24 cellular contexts compared by ENCODE assay signal in the genomic region with DNA sequence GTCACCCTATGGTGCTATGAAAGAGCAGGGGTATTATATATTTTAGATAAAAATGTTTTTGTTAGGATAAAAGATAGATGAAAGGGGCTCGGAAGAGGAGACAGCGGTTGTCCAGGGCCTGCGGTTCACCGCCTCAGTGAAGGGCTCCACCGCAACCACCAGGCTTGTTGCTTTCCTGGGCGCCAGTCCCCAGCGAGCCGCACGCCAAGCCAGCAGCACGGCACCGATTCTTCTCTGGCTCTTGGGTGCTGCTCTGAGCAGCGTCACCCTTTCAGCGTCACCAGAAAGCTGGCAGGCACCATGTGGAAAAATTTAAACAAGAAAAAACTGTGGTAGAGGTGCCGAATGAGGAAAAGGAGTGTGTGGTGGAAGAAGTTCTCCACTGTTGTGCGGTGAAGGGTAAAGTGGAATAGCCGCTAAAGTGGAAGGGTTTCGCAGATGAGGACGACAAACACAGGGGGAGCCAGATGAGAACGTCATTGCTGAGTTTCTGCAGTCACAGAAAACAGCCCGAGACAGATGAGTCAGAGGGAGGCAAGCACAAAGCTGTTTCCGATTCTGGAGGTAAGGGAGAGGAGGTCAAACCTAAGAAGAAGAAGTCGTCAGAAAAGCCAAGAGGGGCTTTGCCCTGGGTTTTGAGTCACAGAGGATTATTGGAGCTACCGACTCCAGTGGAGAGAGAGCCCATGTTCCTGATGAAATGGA.
DNase-seq lines count a peak whose midpoint lies in the region; ATAC-seq and TF ChIP-seq lines count a peak whose summit lies in the region.
"Had no signal": no experiment of that assay in that cellular context is flagged by ENCODE, and none has a peak within 500 bp of the region (broad histone marks: within the 10 kb centered on the region; RNA-seq: fewer than 3 reads in every experiment).

No MANE protein-coding gene starts in this region.

- no peak for TF ChIP-seq POLR2A in testis (IDR thresholded peaks at IDR 0.05)

- no peaks in the 10 kb centered on the region for H3K27me3 ChIP-seq in H7 (ENCODE audit: control insufficient read depth, insufficient read depth, low read length)
- H3K27me3 ChIP-seq in endodermal cell (ENCODE audit: control insufficient read depth, insufficient read depth, low read length, poor library complexity, severe bottlenecking): no peaks in the 10 kb centered on the region
- no peaks in the 10 kb centered on the region for H3K27me3 ChIP-seq in testis

- H3K36me3 Mint-ChIP-seq in endodermal cell (ENCODE audit: low read depth): peaks cover 16% of the 10 kb centered on the region
- H3K36me3 Mint-ChIP-seq: CD8-positive, alpha-beta T cell had no signal

- 92% methylated on average over 15 to 23 of the region's 23 CpGs for WGBS in endodermal cell (ENCODE audit: insufficient coverage in 1 of 2, insufficient read length in 1 of 2), 2 experiments
- WGBS in testis, 2 donors: 54 to 76% methylated on average over 23 of the region's 23 CpGs

- DNase-seq in H7 (peak; percentile 6), M059J (ENCODE audit: low read depth) (peak; percentile 12), endodermal cell (peak; percentile 45), testis (no peak), COLO829 (ENCODE audit: low spot score) (no peak), LoVo (ENCODE audit: low spot score) (no peak)
- no peak for DNase-seq in stimulated activated CD4-positive, alpha-beta T cell treated with anti-CD3 and anti-CD28 coated beads, Interleukin-2, amount 100 ng/mL, for 48 hours
- DNase-seq: C1 segment of cervical spinal cord; CD8-positive, alpha-beta T cell; DMS 273 treated with DMSO at 0.1 percent for 48 hours; DMS79; EL; GDM1; GM23248; KBM-7; NCI-H1092; NCI-H1417 treated with DMSO at 0.1 percent for 48 hours; NCI-H187 treated with DMSO at 0.1 percent for 48 hours; NCI-H446 treated with DMSO at 0.1 percent for 48 hours; NCI-H526; OCI-M1 had no signal

- peaks cover 6% of the 10 kb centered on the region for H3K4me1 Mint-ChIP-seq in endodermal cell

- no peak overlapping the region for H3K27ac ChIP-seq in endodermal cell (ENCODE audit: low read depth, low read length)
- H3K27ac ChIP-seq in testis: no peak overlapping the region
- H3K27ac ChIP-seq: GM23248 had no signal

- H3K9me3 ChIP-seq in endodermal cell (ENCODE audit: control insufficient read depth, low read length) (peaks cover 9% of the 10 kb centered on the region), testis (no peaks in the 10 kb centered on the region)

- TF ChIP-seq CTCF in endodermal cell (conservative IDR thresholded peaks at IDR 0.05) (no peak), testis (IDR thresholded peaks at IDR 0.05) (no peak)

- no peaks in the 10 kb centered on the region for H3K27me3 Mint-ChIP-seq in endodermal cell (ENCODE audit: insufficient read depth)

- H3K4me3 Mint-ChIP-seq in endodermal cell: no peak overlapping the region
- H3K4me3 Mint-ChIP-seq: CD8-positive, alpha-beta T cell had no signal

- H3K9ac ChIP-seq in endodermal cell (ENCODE audit: extremely low read depth, low read length, poor library complexity, severe bottlenecking): no peak overlapping the region
- H3K9ac ChIP-seq: GM23248 had no signal

- no peaks in the 10 kb centered on the region for H3K4me1 ChIP-seq in endodermal cell (ENCODE audit: control insufficient read depth, insufficient read depth, low read length)
- no peaks in the 10 kb centered on the region for H3K4me1 ChIP-seq in testis

- H3K4me3 ChIP-seq in H7 (ENCODE audit: insufficient read depth, low read depth, low read length) (no peak overlapping the region), endodermal cell (ENCODE audit: low read length) (no peak overlapping the region), testis (peak overlapping the region; percentile 9 to 20)
- H3K4me3 ChIP-seq: GM12878, GM23248 had no signal

- H3K9me3 Mint-ChIP-seq in endodermal cell: peaks cover 20% of the 10 kb centered on the region

- intact Hi-C loops in testis (cut with DNase I; ENCODE audit: low total_unique reads): no loop called here

- H3K36me3 ChIP-seq in H7 (replicated peaks; ENCODE audit: control insufficient read depth, insufficient read depth, low read length) (no peaks in the 10 kb centered on the region), endodermal cell (ENCODE audit: control insufficient read depth, insufficient read depth, low read length) (no peaks in the 10 kb centered on the region), testis (ENCODE audit: low read depth, missing control alignments) (no peaks in the 10 kb centered on the region)

- H3K27ac Mint-ChIP-seq in endodermal cell: no peak overlapping the region
- H3K27ac Mint-ChIP-seq: CD8-positive, alpha-beta T cell had no signal

- no peak for ATAC-seq in HG02884 (IDR thresholded peaks at IDR 0.05; ENCODE audit: unreplicated experiment)
- ATAC-seq: CD8-positive, alpha-beta T cell; GM12878; HCT116 had no signal

Comparison
In these comparisons a context has a peak if more than half of its experiments do, and no peak if none do; other contexts are left out.
1. DNase-seq: peak in H7 (single experiment), M059J (single experiment) and endodermal cell (single experiment); none in testis (single experiment), COLO829 (single experiment), LoVo (single experiment) and stimulated activated CD4-positive, alpha-beta T cell treated with anti-CD3 and anti-CD28 coated beads, Interleukin-2, amount 100 ng/mL, for 48 hours (0 of 2).
2. H3K4me3 ChIP-seq: peak in testis (2 of 2); none in H7 (single experiment) and endodermal cell (single experiment).